ENCODE assay signal across 10 cellular contexts in genomic region chr12:120847392-120848157, GRCh38. TPM values are rescaled to one million over a fixed set of nuclear protein-coding genes. Genes with fewer than 3 reads are reported as not detected.
DNase-seq lines count a peak whose midpoint lies in the region; ATAC-seq and TF ChIP-seq lines count a peak whose summit lies in the region.
"Had no signal": no experiment of that assay in that cellular context is flagged by ENCODE, and none has a peak within 500 bp of the region (broad histone marks: within the 10 kb centered on the region; RNA-seq: fewer than 3 reads in every experiment).

No MANE protein-coding gene starts in this region.

- no peak overlapping the region for H3K4me3 ChIP-seq in neutrophil (ENCODE audit: low read depth in 1 of 2, low read length in 1 of 2)
- no peak overlapping the region for H3K4me3 ChIP-seq in BE2C (ENCODE audit: low read depth, low read length)

- H3K4me1 ChIP-seq in neutrophil (ENCODE audit: control insufficient read depth in 1 of 2, insufficient read depth in 1 of 2, low read depth in 1 of 2, low read length in 1 of 2) (peaks cover 5 to 26% of the 10 kb centered on the region in 2 experiments), BE2C (peaks cover 3% of the 10 kb centered on the region; the same call in 1 of the 2 replicates)

- H3K27me3 ChIP-seq in neutrophil (no peaks in the 10 kb centered on the region), BE2C (no peaks in the 10 kb centered on the region)

- H3K4me1 Mint-ChIP-seq in stimulated activated naive CD8-positive, alpha-beta T cell treated with anti-CD3 and anti-CD28 coated beads, Interleukin-15, amount 100 ng/mL, for 72 hours, result peaks cover 68% of the 10 kb centered on the region

- H3K27ac Mint-ChIP-seq in stimulated activated naive CD8-positive, alpha-beta T cell treated with anti-CD3 and anti-CD28 coated beads, Interleukin-15, amount 100 ng/mL, for 72 hours, result no peak overlapping the region

- H3K27ac ChIP-seq in neutrophil, result peak overlapping the region; percentile 26

- TF ChIP-seq CTCF in neutrophil (IDR thresholded peaks at IDR 0.05), result no peak
- TF ChIP-seq CTCF in BE2C (IDR thresholded peaks at IDR 0.05; ENCODE audit: low read depth, low read length), result no peak

- H3K9me3 ChIP-seq in neutrophil (no peaks in the 10 kb centered on the region), BE2C (no peaks in the 10 kb centered on the region)

- H3K27me3 Mint-ChIP-seq in stimulated activated naive CD8-positive, alpha-beta T cell treated with anti-CD3 and anti-CD28 coated beads, Interleukin-15, amount 100 ng/mL, for 72 hours, result no peaks in the 10 kb centered on the region

- H3K36me3 ChIP-seq in neutrophil (peaks cover 7% of the 10 kb centered on the region), BE2C (no peaks in the 10 kb centered on the region)

- peak; percentile 66 for ATAC-seq in GM18520 (IDR thresholded peaks at IDR 0.05; ENCODE audit: unreplicated experiment)
- ATAC-seq in HG02610 (IDR thresholded peaks at IDR 0.05; ENCODE audit: unreplicated experiment), result peak; percentile 54
- ATAC-seq in stimulated activated naive CD8-positive, alpha-beta T cell treated with anti-CD3 and anti-CD28 coated beads, Interleukin-15, amount 100 ng/mL, for 72 hours, result no peak

- H3K4me3 Mint-ChIP-seq in stimulated activated naive CD8-positive, alpha-beta T cell treated with anti-CD3 and anti-CD28 coated beads, Interleukin-15, amount 100 ng/mL, for 72 hours, result no peak overlapping the region

- peak; percentile 21 to 78 for DNase-seq in NOMO-1 (lab: John Stamatoyannopoulos, UW; ENCODE audit: unreplicated experiment in 2 of 2)
- DNase-seq in NCI-H187 (lab: John Stamatoyannopoulos, UW), result no peak
- no peak for DNase-seq in BE2C
- no peak for DNase-seq in stimulated activated naive CD8-positive, alpha-beta T cell treated with anti-CD3 and anti-CD28 coated beads, Interleukin-15, amount 100 ng/mL, for 72 hours
- no peak for DNase-seq in NCI-H446 treated with DMSO at 0.1 percent for 48 hours (lab: John Stamatoyannopoulos, UW)
- DNase-seq: NCI-H2029 treated with DMSO at 0.1 percent for 48 hours; stimulated activated naive CD4-positive, alpha-beta T cell treated with Interleukin-2 at 50 U/mL for 16 hours had no signal

- H3K9me3 Mint-ChIP-seq in stimulated activated naive CD8-positive, alpha-beta T cell treated with anti-CD3 and anti-CD28 coated beads, Interleukin-15, amount 100 ng/mL, for 72 hours, result no peaks in the 10 kb centered on the region

RNA-seq across cellular contexts. Expression of gene SPPL3, which starts 56.6 kb away (rescaled TPM):
- polyA plus RNA-seq in BE2C (2012; ENCODE audit: insufficient read depth, insufficient read length, low read depth), result 29.5 TPM

Comparison
In these comparisons a context has a peak if more than half of its experiments do, and no peak if none do; other contexts are left out.
1. DNase-seq: peak in NOMO-1 (2 of 2); none in NCI-H187 (0 of 2), BE2C (single experiment), stimulated activated naive CD8-positive, alpha-beta T cell treated with anti-CD3 and anti-CD28 coated beads, Interleukin-15, amount 100 ng/mL, for 72 hours (0 of 2) and NCI-H446 treated with DMSO at 0.1 percent for 48 hours (single experiment).